In genomic region chr2:163281717-163282116, GRCh38 we compare ENCODE assay signal across 32 cellular contexts.
"Had no signal": no experiment of that assay in that cellular context is flagged by ENCODE, and none has a peak within 500 bp of the region (broad histone marks: within the 10 kb centered on the region; RNA-seq: fewer than 3 reads in every experiment).

No MANE protein-coding gene starts in this region.

- H3K4me3 Mint-ChIP-seq: naive thymus-derived CD8-positive, alpha-beta T cell; natural killer cell treated with Interleukin-12 subunit alpha and Interleukin-12 subunit beta and Interleukin-15 and Interleukin-18, amount 100 ng/mL, for 72 hours; nephron progenitor cell; neural crest cell; stimulated activated memory B cell treated with anti-CD40 and anti-IgM and Interleukin-4, amounts not matched to agents 10 μg/mL and 1 μg/mL and 100 μg/mL, for 72 hours; stimulated activated naive CD8-positive, alpha-beta T cell treated with anti-CD3 and anti-CD28 coated beads, Interleukin-15, amount 100 ng/mL, for 72 hours; type B pancreatic cell had no signal

- H3K4me1 Mint-ChIP-seq: naive thymus-derived CD8-positive, alpha-beta T cell; nephron progenitor cell; neural crest cell; stimulated activated memory B cell treated with anti-CD40 and anti-IgM and Interleukin-4, amounts not matched to agents 10 μg/mL and 1 μg/mL and 100 μg/mL, for 72 hours; stimulated activated naive CD8-positive, alpha-beta T cell treated with anti-CD3 and anti-CD28 coated beads, Interleukin-15, amount 100 ng/mL, for 72 hours had no signal

- H2AFZ ChIP-seq: parathyroid adenoma had no signal

- H3K27me3 Mint-ChIP-seq: naive thymus-derived CD8-positive, alpha-beta T cell; natural killer cell treated with Interleukin-12 subunit alpha and Interleukin-12 subunit beta and Interleukin-15 and Interleukin-18, amount 100 ng/mL, for 72 hours; progenitor cell of endocrine pancreas; stimulated activated memory B cell treated with anti-CD40 and anti-IgM and Interleukin-4, amounts not matched to agents 10 μg/mL and 1 μg/mL and 100 μg/mL, for 72 hours; stimulated activated naive CD8-positive, alpha-beta T cell treated with anti-CD3 and anti-CD28 coated beads, Interleukin-15, amount 100 ng/mL, for 72 hours had no signal

- H3K9me3 ChIP-seq: ovary, suprapubic skin, testis, transverse colon, upper lobe of right lung, uterus had no signal

- H3K79me2 ChIP-seq: parathyroid adenoma had no signal

- ATAC-seq: naive thymus-derived CD8-positive, alpha-beta T cell; natural killer cell treated with Interleukin-12 subunit alpha and Interleukin-12 subunit beta and Interleukin-15 and Interleukin-18, amount 100 ng/mL, for 72 hours; psoas muscle; right cardiac atrium; sciatic nerve; stimulated activated memory B cell treated with anti-CD40 and anti-IgM and Interleukin-4, amounts not matched to agents 10 μg/mL and 1 μg/mL and 100 μg/mL, for 72 hours; stimulated activated naive CD8-positive, alpha-beta T cell treated with anti-CD3 and anti-CD28 coated beads, Interleukin-15, amount 100 ng/mL, for 72 hours; stimulated activated naive CD8-positive, alpha-beta T cell treated with anti-CD3 and anti-CD28 coated beads, Interleukin-15, Interleukin-2, amounts not matched to agents 100 U/mL and 50 U/mL, for 24 hours; upper lobe of right lung had no signal

- H3K36me3 Mint-ChIP-seq: naive thymus-derived CD8-positive, alpha-beta T cell; stimulated activated memory B cell treated with anti-CD40 and anti-IgM and Interleukin-4, amounts not matched to agents 10 μg/mL and 1 μg/mL and 100 μg/mL, for 72 hours; type B pancreatic cell had no signal

- H3K27ac Mint-ChIP-seq: naive thymus-derived CD8-positive, alpha-beta T cell; natural killer cell treated with Interleukin-12 subunit alpha and Interleukin-12 subunit beta and Interleukin-15 and Interleukin-18, amount 100 ng/mL, for 72 hours; nephron progenitor cell; progenitor cell of endocrine pancreas; stimulated activated memory B cell treated with anti-CD40 and anti-IgM and Interleukin-4, amounts not matched to agents 10 μg/mL and 1 μg/mL and 100 μg/mL, for 72 hours; stimulated activated naive CD8-positive, alpha-beta T cell treated with anti-CD3 and anti-CD28 coated beads, Interleukin-15, amount 100 ng/mL, for 72 hours; type B pancreatic cell had no signal

- H3K4me3 ChIP-seq: ovary, psoas muscle, skin epidermis, smooth muscle cell, spleen, suprapubic skin, testis, tibial artery, transverse colon, upper lobe of right lung, uterus had no signal

- H3K4me1 ChIP-seq: parathyroid adenoma, psoas muscle, spleen, suprapubic skin, testis, tibial artery, transverse colon, upper lobe of right lung, uterus had no signal

- H3K27me3 ChIP-seq: ovary, spleen, suprapubic skin, testis, tibial artery, transverse colon, upper lobe of right lung, uterus had no signal

- H3K4me2 ChIP-seq: smooth muscle cell had no signal

- H3K9ac ChIP-seq: parathyroid adenoma had no signal

- DNase-seq: naive thymus-derived CD8-positive, alpha-beta T cell; nephron progenitor cell; occipital lobe; ovary; posterior cingulate gyrus; psoas muscle; right cardiac atrium; spleen; stimulated activated CD4-positive, alpha-beta T cell treated with anti-CD3 and anti-CD28 coated beads, Interleukin-12 subunit alpha, Interleukin-12 subunit beta, amount 100 ng/mL, for 4 hours; stimulated activated CD4-positive, alpha-beta T cell treated with anti-CD3 and anti-CD28 coated beads, Interleukin-1b, Interleukin-23, amount 100 ng/mL, for 48 hours; stimulated activated CD4-positive, alpha-beta T cell treated with anti-CD3 and anti-CD28 coated beads, Interleukin-4, amount 100 ng/mL, for 1 hour; stimulated activated CD4-positive, alpha-beta T cell treated with anti-CD3 and anti-CD28 coated beads, Interleukin-4, amount 100 ng/mL, for 4 hours; stimulated activated CD8-positive, alpha-beta memory T cell treated with anti-CD3 and anti-CD28 coated beads, Interleukin-4, amount 100 ng/mL, for 48 hours; stimulated activated naive CD4-positive, alpha-beta T cell; stimulated activated naive CD8-positive, alpha-beta T cell treated with anti-CD3 and anti-CD28 coated beads, Interleukin-15, amount 100 ng/mL, for 72 hours; stimulated activated naive CD8-positive, alpha-beta T cell treated with anti-CD3 and anti-CD28 coated beads, Interleukin-15, Interleukin-2, amounts not matched to agents 100 U/mL and 50 U/mL, for 24 hours; substantia nigra; testis; tibial artery; transverse colon; upper lobe of right lung; uterus had no signal

- H3K27ac ChIP-seq: ovary, parathyroid adenoma, psoas muscle, skin epidermis, spleen, suprapubic skin, testis, tibial artery, transverse colon, upper lobe of right lung, uterus had no signal

- H3K36me3 ChIP-seq: ovary, spleen, suprapubic skin, tibial artery, transverse colon, upper lobe of right lung, uterus had no signal
